ENCODE assay signal across 28 cellular contexts in genomic region chr10:67705921-67706320, GRCh38. TPM values are rescaled to one million over a fixed set of nuclear protein-coding genes. Genes with fewer than 3 reads are reported as not detected.
"Had no signal": no experiment of that assay in that cellular context is flagged by ENCODE, and none has a peak within 500 bp of the region (broad histone marks: within the 10 kb centered on the region; RNA-seq: fewer than 3 reads in every experiment).

No MANE protein-coding gene starts in this region.

- H3K27ac ChIP-seq: Peyer's patch, SJSA1 had no signal

- H3K9ac ChIP-seq: SK-N-SH had no signal

- H3K4me2 ChIP-seq: SK-N-SH had no signal

- DNase-seq: activated CD4-positive, alpha-beta memory T cell treated with anti-CD3 and anti-CD28 coated beads for 36 hours; activated CD4-positive, alpha-beta T cell treated with anti-CD3 and anti-CD28 coated beads for 36 hours; activated CD4-positive, alpha-beta T cell treated with anti-CD3 and anti-CD28 coated beads, Interleukin-2, amount 50 U/mL, for 1 hour; activated CD8-positive, alpha-beta memory T cell treated with anti-CD3 and anti-CD28 coated beads, Interleukin-2, amount 50 U/mL, for 4 hours; activated effector memory CD4-positive, alpha-beta T cell treated with Interleukin-2 at 50 U/mL for 16 hours; activated naive CD4-positive, alpha-beta T cell treated with anti-CD3 and anti-CD28 coated beads, Interleukin-2, amount 10 ng/mL, durations not matched to agents 7 days and 5 days; activated naive CD8-positive, alpha-beta T cell treated with anti-CD3 and anti-CD28 coated beads, Interleukin-2, amount 50 U/mL, for 24 hours; activated T-cell treated with anti-CD3 and anti-CD28 coated beads, Interleukin-2, amount 50 U/mL, for 48 hours; anterior cingulate cortex; Karpas-422; KBM-7; NCI-H1105; NCI-H1417 treated with DMSO at 0.1 percent for 48 hours; NCI-H187 treated with DMSO at 0.1 percent for 48 hours; NCI-H2081 treated with DMSO at 0.1 percent for 48 hours; NCI-H226; NCI-H446 treated with DMSO at 0.1 percent for 48 hours; NCI-H524; NCI-H69; NK-92 treated with Interleukin-12 subunit alpha and Interleukin-12 subunit beta, amount 100 ng/mL, for 24 hours; PC-3; Peyer's patch; RPMI8226; SHP77 treated with DMSO at 0.1 percent for 48 hours; SK-N-SH had no signal

- ATAC-seq: activated CD4-positive, alpha-beta T cell treated with anti-CD3 and anti-CD28 coated beads for 36 hours; activated CD4-positive, CD25-positive, alpha-beta regulatory T cell treated with anti-CD3 and anti-CD28 coated beads, Interleukin-2, amount 50 U/mL, for 24 hours; activated naive CD8-positive, alpha-beta T cell treated with anti-CD3 and anti-CD28 coated beads, Interleukin-2, amount 50 U/mL, for 24 hours; PC-3 had no signal

- H3K4me1 ChIP-seq: Peyer's patch, SJSA1 had no signal

- H3K9me3 ChIP-seq: Peyer's patch, SJSA1, SK-N-SH had no signal

- H3K27me3 ChIP-seq: Peyer's patch, SJSA1 had no signal

- H3K4me3 ChIP-seq: Peyer's patch, SJSA1 had no signal

- H3K36me3 ChIP-seq: Peyer's patch, SJSA1 had no signal

RNA-seq across cellular contexts. Expression of gene CTNNA3, which starts 9.9 kb away (rescaled TPM):
- total RNA-seq: activated CD4-positive, alpha-beta memory T cell treated with anti-CD3 and anti-CD28 coated beads for 36 hours; bronchial epithelial cell had no signal
- polyA plus RNA-seq: SK-N-SH had no signal
